Comparison of ENCODE assay signal across 9 cellular contexts in genomic region chr22:26671317-26672059, GRCh38. TPM values are rescaled to one million over a fixed set of nuclear protein-coding genes. Genes with fewer than 3 reads are reported as not detected.
DNase-seq lines count a peak whose midpoint lies in the region; ATAC-seq lines count a peak whose summit lies in the region.
"Had no signal": no experiment of that assay in that cellular context is flagged by ENCODE, and none has a peak within 500 bp of the region (broad histone marks: within the 10 kb centered on the region; RNA-seq: fewer than 3 reads in every experiment).

No MANE protein-coding gene starts in this region.

- H4K91ac ChIP-seq in trophoblast cell (ENCODE audit: low read depth, low read length), result no peak overlapping the region

- peak overlapping the region in 1 of 2 donors; percentile 94 for H3K4me3 ChIP-seq in duodenal mucosa (ENCODE audit: low read depth in 1 of 2, low read length in 2 of 2)
- H3K4me3 ChIP-seq in trophoblast cell (ENCODE audit: low read depth, low read length), result no peak overlapping the region

- no peak overlapping the region for H2BK5ac ChIP-seq in trophoblast cell (ENCODE audit: low read depth, low read length, poor library complexity)

- no peak overlapping the region for H3K18ac ChIP-seq in trophoblast cell (ENCODE audit: low read length)

- H3K23ac ChIP-seq in trophoblast cell (ENCODE audit: low read length), result no peak overlapping the region

- no peak overlapping the region for H4K12ac ChIP-seq in trophoblast cell (ENCODE audit: low read depth, low read length)

- H3K27me3 ChIP-seq in duodenal mucosa (ENCODE audit: control insufficient read depth in 1 of 2, insufficient read depth in 2 of 2, low read length in 2 of 2), result no peaks in the 10 kb centered on the region
- H3K27me3 ChIP-seq in trophoblast cell (ENCODE audit: insufficient read depth, low read length), result no peaks in the 10 kb centered on the region

- no peak overlapping the region for H2AFZ ChIP-seq in trophoblast cell (ENCODE audit: insufficient read depth, low read length, poor library complexity)

- no peak overlapping the region for H3K4ac ChIP-seq in trophoblast cell (ENCODE audit: low read depth, low read length)

- DNase-seq in CD1c-positive myeloid dendritic cell (ENCODE audit: extremely low spot score) (peak; percentile 17), trophoblast cell (no peak), ureter (ENCODE audit: low spot score) (peak; percentile 72), epidermal melanocyte (ENCODE audit: insufficient read length, low spot score) (no peak), NCI-H1694 (lab: John Stamatoyannopoulos, UW) (no peak)
- peak; percentile 38 to 49 for DNase-seq in activated CD4-positive, alpha-beta T cell treated with anti-CD3 and anti-CD28 coated beads for 24 hours (ENCODE audit: low read depth in 2 of 2)

- H3K9ac ChIP-seq in duodenal mucosa (ENCODE audit: low read depth in 1 of 2, low read length in 2 of 2) (no peak overlapping the region), trophoblast cell (ENCODE audit: low read length) (no peak overlapping the region)

- H4K8ac ChIP-seq in trophoblast cell (ENCODE audit: low read depth, low read length), result peak overlapping the region; percentile 32

- H3K14ac ChIP-seq in trophoblast cell (ENCODE audit: low read length), result no peak overlapping the region

- H3K4me2 ChIP-seq in trophoblast cell (ENCODE audit: low read length), result no peak overlapping the region

- peaks cover 8% of the 10 kb centered on the region for H3K79me1 ChIP-seq in trophoblast cell (ENCODE audit: low read length)

- H2BK120ac ChIP-seq in trophoblast cell (ENCODE audit: insufficient read depth, low read length, poor library complexity), result no peak overlapping the region

- H3K9me3 ChIP-seq in duodenal mucosa (ENCODE audit: control insufficient read depth in 1 of 2, low read length in 2 of 2), result no peaks in the 10 kb centered on the region
- H3K9me3 ChIP-seq in trophoblast cell (ENCODE audit: insufficient read depth, low read depth, low read length), result no peaks in the 10 kb centered on the region

- ATAC-seq in HG02623 (IDR thresholded peaks at IDR 0.05; ENCODE audit: unreplicated experiment), result peak; percentile 38

- H2AK5ac ChIP-seq in trophoblast cell (ENCODE audit: low read length), result no peak overlapping the region

- H2BK12ac ChIP-seq in trophoblast cell (ENCODE audit: low read length), result no peak overlapping the region

- WGBS in trophoblast cell (ENCODE audit: extremely low coverage, insufficient coverage, insufficient read length), result no CpG with 5 or more reads among the region's 15 CpGs

- H3K36me3 ChIP-seq in duodenal mucosa (ENCODE audit: control insufficient read depth in 1 of 2, insufficient read depth in 2 of 2, low read length in 2 of 2), result no peaks in the 10 kb centered on the region
- H3K36me3 ChIP-seq in trophoblast cell (ENCODE audit: control insufficient read depth in 1 of 2, insufficient read depth in 2 of 2, low read length in 2 of 2), result no peaks in the 10 kb centered on the region

- peaks cover 3% of the 10 kb centered on the region for H3K79me2 ChIP-seq in trophoblast cell (ENCODE audit: control insufficient read depth, insufficient read depth, low read length, poor library complexity)

- H3K4me1 ChIP-seq in duodenal mucosa (ENCODE audit: control insufficient read depth in 1 of 2, insufficient read depth in 2 of 2, low read length in 2 of 2), result peaks cover 33% of the 10 kb centered on the region in 2 donors
- H3K4me1 ChIP-seq in trophoblast cell (ENCODE audit: control insufficient read depth in 1 of 2, insufficient read depth in 2 of 2, low read length in 2 of 2), result peaks cover 11 to 12% of the 10 kb centered on the region in 2 experiments

- peak overlapping the region; percentile 93 for H3K27ac ChIP-seq in duodenal mucosa (ENCODE audit: low read depth, low read length)
- no peak overlapping the region for H3K27ac ChIP-seq in trophoblast cell (ENCODE audit: low read depth, low read length)

RNA-seq across cellular contexts. Expression of gene MIAT, which starts 14.1 kb away (rescaled TPM):
- polyA plus RNA-seq in trophoblast cell (2013), result 0.07 and 0.11 TPM in 2 replicates
- 4.7 TPM for total RNA-seq in ureter

RNA-seq across cellular contexts. Expression of gene CRYBA4, which starts 49.7 kb away (rescaled TPM):
- not detected in 2 replicates for polyA plus RNA-seq in trophoblast cell (2013)
- 1.1 TPM for total RNA-seq in ureter
- total RNA-seq: epithelial cell of proximal tubule had no signal

RNA-seq across cellular contexts. Expression of gene CRYBB1, which starts 53.7 kb away (rescaled TPM):
- not detected in 2 replicates for polyA plus RNA-seq in trophoblast cell (2013)
- total RNA-seq in ureter, result not detected
- total RNA-seq: epithelial cell of proximal tubule had no signal

Comparison
In these comparisons a context has a peak if more than half of its experiments do, and no peak if none do; other contexts are left out.
1. DNase-seq: peak in CD1c-positive myeloid dendritic cell (single experiment), activated CD4-positive, alpha-beta T cell treated with anti-CD3 and anti-CD28 coated beads for 24 hours (2 of 2) and ureter (single experiment); none in trophoblast cell (0 of 2), epidermal melanocyte (single experiment) and NCI-H1694 (single experiment).